In the genomic region with DNA sequence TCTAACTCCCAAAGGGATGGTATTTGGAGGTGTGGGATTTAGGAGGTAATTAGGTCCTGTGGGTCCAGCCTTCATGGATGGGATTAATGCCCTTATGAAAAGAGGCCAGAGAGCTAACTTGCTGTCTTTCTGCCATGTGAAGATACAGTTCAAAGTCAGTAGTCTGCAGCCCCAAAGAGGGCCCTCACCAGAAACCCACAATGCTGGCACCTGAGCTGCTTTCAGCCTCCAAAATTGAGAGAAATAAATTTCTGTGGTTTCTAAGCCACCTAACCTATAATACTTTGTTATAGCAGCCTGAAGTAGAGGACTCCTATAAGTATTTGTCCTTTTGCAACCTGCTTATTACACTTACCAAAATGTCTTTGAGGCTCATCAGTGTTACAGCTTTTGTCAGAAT, we compare ENCODE assay signal across 23 cellular contexts. TPM values are rescaled to one million over a fixed set of nuclear protein-coding genes. Genes with fewer than 3 reads are reported as not detected.
A peak's percentile ranks its signal among the peaks of the same experiment; 100 is the strongest.
DNase-seq lines count a peak whose midpoint lies in the region; ATAC-seq and TF ChIP-seq lines count a peak whose summit lies in the region.
"Had no signal": no experiment of that assay in that cellular context is flagged by ENCODE, and none has a peak within 500 bp of the region (broad histone marks: within the 10 kb centered on the region; RNA-seq: fewer than 3 reads in every experiment).

No MANE protein-coding gene starts in this region.

- peak overlapping the region; percentile 38 for H3K27ac ChIP-seq in CD8-positive, alpha-beta T cell (ENCODE audit: low read depth, low read length)
- H3K27ac ChIP-seq: coronary artery, left lung, psoas muscle, SK-N-MC had no signal

- H3K4me3 Mint-ChIP-seq in activated CD4-positive, alpha-beta T cell treated with anti-CD3 and anti-CD28 coated beads, Interleukin-2, amount 10 ng/mL, durations not matched to agents 24 days and 14 days = peak overlapping the region; percentile 49
- peak overlapping the region; percentile 68 for H3K4me3 Mint-ChIP-seq in CD8-positive, alpha-beta T cell
- H3K4me3 Mint-ChIP-seq in activated CD8-positive, alpha-beta T cell treated with anti-CD3 and anti-CD28 coated beads for 36 hours = peak overlapping the region; percentile 28
- peak overlapping the region; percentile 76 for H3K4me3 Mint-ChIP-seq in natural killer cell
- H3K4me3 Mint-ChIP-seq: mesothelial cell of epicardium had no signal

- CTCF ChIA-PET in CD8-positive, alpha-beta T cell (lab: Charles Lee) = interaction anchor here (1.4 to 6.4 kb wide), 3 partner anchors 13 to 20 kb away, joined by 4 to 68 read pairs (median 6); a partner anchor contains a TSS
- CTCF ChIA-PET in activated CD8-positive, alpha-beta T cell treated with anti-CD3 and anti-CD28 coated beads for 36 hours (lab: Charles Lee) = interaction anchor here (0.9 to 8.5 kb wide), 2 partner anchors 14 to 42 kb away, joined by 4 to 79 read pairs; a partner anchor contains a TSS

- H3K27me3 Mint-ChIP-seq in activated CD4-positive, alpha-beta T cell treated with anti-CD3 and anti-CD28 coated beads, Interleukin-2, amount 10 ng/mL, durations not matched to agents 24 days and 14 days = no peaks in the 10 kb centered on the region
- no peaks in the 10 kb centered on the region for H3K27me3 Mint-ChIP-seq in CD8-positive, alpha-beta T cell (ENCODE audit: low read depth)
- H3K27me3 Mint-ChIP-seq in activated CD8-positive, alpha-beta T cell treated with anti-CD3 and anti-CD28 coated beads for 36 hours = no peaks in the 10 kb centered on the region
- no peaks in the 10 kb centered on the region for H3K27me3 Mint-ChIP-seq in natural killer cell (ENCODE audit: low read depth in 2 of 2)

- intact Hi-C loops in activated CD4-positive, alpha-beta T cell treated with anti-CD3 and anti-CD28 coated beads, Interleukin-2, amount 10 ng/mL, durations not matched to agents 24 days and 14 days (cut with micrococcal nuclease) = loop anchor here (5.0 kb wide), 4 partner anchors 33 to 493 kb away; a partner anchor contains a TSS
- intact Hi-C loops in CD8-positive, alpha-beta T cell (cut with DNase I, micrococcal nuclease) = loop anchor here in 1 of 2 experiments (1.0 to 5.0 kb wide), 2 partner anchors 10 to 228 kb away; a partner anchor contains a TSS
- intact Hi-C loops in activated CD8-positive, alpha-beta T cell treated with anti-CD3 and anti-CD28 coated beads for 36 hours (cut with micrococcal nuclease) = no loop called here
- intact Hi-C loops in natural killer cell (cut with micrococcal nuclease) = no loop called here

- H3K9me3 ChIP-seq in CD8-positive, alpha-beta T cell (ENCODE audit: low read length) = no peaks in the 10 kb centered on the region
- H3K9me3 ChIP-seq: left lung, psoas muscle had no signal

- peak; percentile 9 for ATAC-seq in CD8-positive, alpha-beta T cell
- no peak for ATAC-seq in activated CD8-positive, alpha-beta T cell treated with anti-CD3 and anti-CD28 coated beads for 36 hours
- ATAC-seq in natural killer cell = no peak
- no peak for ATAC-seq in GM19395 (IDR thresholded peaks at IDR 0.05; ENCODE audit: unreplicated experiment)
- ATAC-seq: heart left ventricle, left lung, psoas muscle had no signal

- H3K27ac Mint-ChIP-seq in activated CD4-positive, alpha-beta T cell treated with anti-CD3 and anti-CD28 coated beads, Interleukin-2, amount 10 ng/mL, durations not matched to agents 24 days and 14 days = peak overlapping the region; percentile 74
- H3K27ac Mint-ChIP-seq in CD8-positive, alpha-beta T cell = peak overlapping the region; percentile 93
- peak overlapping the region; percentile 88 for H3K27ac Mint-ChIP-seq in activated CD8-positive, alpha-beta T cell treated with anti-CD3 and anti-CD28 coated beads for 36 hours
- H3K27ac Mint-ChIP-seq in natural killer cell = peak overlapping the region in 1 of 2 donors; percentile 95
- H3K27ac Mint-ChIP-seq: mesothelial cell of epicardium had no signal

- peak overlapping the region; percentile 8 for H3K4me3 ChIP-seq in CD8-positive, alpha-beta T cell (ENCODE audit: low read depth, low read length)
- H3K4me3 ChIP-seq: coronary artery, heart left ventricle, left lung, psoas muscle, SK-N-MC, skin epidermis had no signal

- H3K4me1 ChIP-seq in CD8-positive, alpha-beta T cell (ENCODE audit: insufficient read depth, low read length) = peaks cover 94% of the 10 kb centered on the region
- H3K4me1 ChIP-seq: psoas muscle had no signal

- TF ChIP-seq CTCF in CD8-positive, alpha-beta T cell (IDR thresholded peaks at IDR 0.05) = no peak
- TF ChIP-seq CTCF in activated CD8-positive, alpha-beta T cell treated with anti-CD3 and anti-CD28 coated beads for 36 hours (IDR thresholded peaks at IDR 0.05) = no peak
- TF ChIP-seq CTCF in natural killer cell (IDR thresholded peaks at IDR 0.05) (no peak), GM20000 (IDR thresholded peaks at IDR 0.05; ENCODE audit: extremely low read depth, missing control alignments) (no peak)

- no peaks in the 10 kb centered on the region for H3K27me3 ChIP-seq in CD8-positive, alpha-beta T cell (ENCODE audit: insufficient read depth, low read length)
- H3K27me3 ChIP-seq: heart left ventricle, left lung had no signal

- POLR2A ChIA-PET in CD8-positive, alpha-beta T cell (lab: Charles Lee) = interaction anchor here (1.0 to 13.1 kb wide), 4 partner anchors 12 to 51 kb away, joined by 3 to 384 read pairs (median 16); a partner anchor contains a TSS
- POLR2A ChIA-PET in activated CD8-positive, alpha-beta T cell treated with anti-CD3 and anti-CD28 coated beads for 36 hours (lab: Charles Lee) = interaction anchor here (8.9 kb wide), 1 partner anchor 17 kb away, joined by 121 read pairs; a partner anchor contains a TSS

- no peaks in the 10 kb centered on the region for H3K9me3 Mint-ChIP-seq in activated CD4-positive, alpha-beta T cell treated with anti-CD3 and anti-CD28 coated beads, Interleukin-2, amount 10 ng/mL, durations not matched to agents 24 days and 14 days
- H3K9me3 Mint-ChIP-seq in CD8-positive, alpha-beta T cell = no peaks in the 10 kb centered on the region
- no peaks in the 10 kb centered on the region for H3K9me3 Mint-ChIP-seq in activated CD8-positive, alpha-beta T cell treated with anti-CD3 and anti-CD28 coated beads for 36 hours
- H3K9me3 Mint-ChIP-seq in natural killer cell = no peaks in the 10 kb centered on the region

- H3K4me1 Mint-ChIP-seq in activated CD4-positive, alpha-beta T cell treated with anti-CD3 and anti-CD28 coated beads, Interleukin-2, amount 10 ng/mL, durations not matched to agents 24 days and 14 days = peaks cover 57% of the 10 kb centered on the region
- H3K4me1 Mint-ChIP-seq in CD8-positive, alpha-beta T cell (ENCODE audit: low read depth) = peaks cover 84% of the 10 kb centered on the region
- H3K4me1 Mint-ChIP-seq in activated CD8-positive, alpha-beta T cell treated with anti-CD3 and anti-CD28 coated beads for 36 hours (ENCODE audit: low read depth) = peaks cover 75% of the 10 kb centered on the region
- H3K4me1 Mint-ChIP-seq in natural killer cell = peaks cover 61 to 71% of the 10 kb centered on the region in 2 donors
- H3K4me1 Mint-ChIP-seq: mesothelial cell of epicardium had no signal

- peaks cover 46% of the 10 kb centered on the region for H3K36me3 Mint-ChIP-seq in activated CD4-positive, alpha-beta T cell treated with anti-CD3 and anti-CD28 coated beads, Interleukin-2, amount 10 ng/mL, durations not matched to agents 24 days and 14 days (ENCODE audit: low read depth)
- H3K36me3 Mint-ChIP-seq in CD8-positive, alpha-beta T cell = peaks cover 52% of the 10 kb centered on the region
- peaks cover 42% of the 10 kb centered on the region for H3K36me3 Mint-ChIP-seq in activated CD8-positive, alpha-beta T cell treated with anti-CD3 and anti-CD28 coated beads for 36 hours (ENCODE audit: low read depth)
- no peaks in the 10 kb centered on the region for H3K36me3 Mint-ChIP-seq in natural killer cell

- DNase-seq in activated CD4-positive, alpha-beta T cell treated with anti-CD3 and anti-CD28 coated beads, Interleukin-2, amount 10 ng/mL, durations not matched to agents 24 days and 14 days = no peak
- DNase-seq in activated CD4-positive, alpha-beta T cell treated with anti-CD3 and anti-CD28 coated beads for 4 hours = no peak
- DNase-seq in CD8-positive, alpha-beta T cell = peak in 4 of 7 experiments; percentile 33 to 72 (median 58)
- peak; percentile 57 for DNase-seq in activated CD8-positive, alpha-beta T cell treated with anti-CD3 and anti-CD28 coated beads for 36 hours
- no peak for DNase-seq in natural killer cell
- DNase-seq in GM20000 (ENCODE audit: low spot score) = no peak
- no peak for DNase-seq in ecto neural progenitor cell (ENCODE audit: low spot score)
- DNase-seq: activated CD4-positive, CD25-positive, alpha-beta regulatory T cell treated with anti-CD3 and anti-CD28 coated beads, Interleukin-2, amount 50 U/mL, for 72 hours; C1 segment of cervical spinal cord; DMS 273 treated with DMSO at 0.1 percent for 48 hours; heart left ventricle; left lung; NCI-H1105 treated with DMSO at 0.1 percent for 48 hours; NCI-H2081 treated with DMSO at 0.1 percent for 48 hours; NK-92 treated with Interleukin-12 subunit alpha and Interleukin-12 subunit beta, amount 100 ng/mL, for 24 hours; psoas muscle; stimulated activated CD4-positive, alpha-beta T cell treated with anti-CD3 and anti-CD28 coated beads, Interleukin-2, amount 100 ng/mL, for 48 hours; substantia nigra had no signal

- H3K36me3 ChIP-seq in CD8-positive, alpha-beta T cell (ENCODE audit: insufficient read depth, low read length) = peaks cover 14% of the 10 kb centered on the region

RNA-seq across cellular contexts. Expression of a gene that starts 16.2 kb away (rescaled TPM):
- total RNA-seq in activated CD4-positive, alpha-beta T cell treated with anti-CD3 and anti-CD28 coated beads, Interleukin-2, amount 10 ng/mL, durations not matched to agents 24 days and 14 days = 37.6 and 42.5 TPM in 2 replicates
- total RNA-seq in CD8-positive, alpha-beta T cell = 100 to 1,000 TPM; 272 to 273 TPM
- 10 to 100 TPM; 75.8 to 77.5 TPM for total RNA-seq in activated CD8-positive, alpha-beta T cell treated with anti-CD3 and anti-CD28 coated beads for 36 hours
- total RNA-seq in natural killer cell = 100 to 1,000 TPM; 502 to 568 (median 539) TPM

RNA-seq across cellular contexts. Expression of a gene that starts 16.6 kb away (rescaled TPM):
- total RNA-seq in activated CD4-positive, alpha-beta T cell treated with anti-CD3 and anti-CD28 coated beads, Interleukin-2, amount 10 ng/mL, durations not matched to agents 24 days and 14 days = 29.3 and 29.8 TPM in 2 replicates
- total RNA-seq in CD8-positive, alpha-beta T cell = 10 to 100 TPM; 24.6 to 26.4 TPM
- 10 to 100 TPM; 32.1 to 37.1 TPM for total RNA-seq in activated CD8-positive, alpha-beta T cell treated with anti-CD3 and anti-CD28 coated beads for 36 hours
- total RNA-seq in natural killer cell = 10 to 100 TPM; 34.8 to 42.6 (median 36.1) TPM

Comparison
In these comparisons a context has a peak if more than half of its experiments do, and no peak if none do; other contexts are left out.
1. DNase-seq: peak in CD8-positive, alpha-beta T cell (4 of 7) and activated CD8-positive, alpha-beta T cell treated with anti-CD3 and anti-CD28 coated beads for 36 hours (single experiment); none in activated CD4-positive, alpha-beta T cell treated with anti-CD3 and anti-CD28 coated beads, Interleukin-2, amount 10 ng/mL, durations not matched to agents 24 days and 14 days (single experiment), activated CD4-positive, alpha-beta T cell treated with anti-CD3 and anti-CD28 coated beads for 4 hours (0 of 2), natural killer cell (single experiment), GM20000 (single experiment) and ecto neural progenitor cell (single experiment).
2. Peak in every context shown above with its lines, with median percentiles within 50 percentile points of each other: H3K4me3 Mint-ChIP-seq.